Comparison of ENCODE assay signal across 1 cellular context in genomic region chr20:3204124-3204794, GRCh38.
TF ChIP-seq lines count a peak whose summit lies in the region.

Gene DDRGK1 (minus strand): TSS chr20:3204682. CDS start chr20:3204627, 55 bp downstream.

TF ChIP-seq in HepG2, 621 proteins besides CTCF, POLR2A, EP300 and RAD21 (continued from another document):
- TF ChIP-seq POGK (CRISPR knock-in tag; conservative IDR thresholded peaks at IDR 0.05) (peak; percentile 94), GTF3A (CRISPR knock-in tag; conservative IDR thresholded peaks at IDR 0.05) (peak; percentile 96), FOXK2 (IDR thresholded peaks at IDR 0.05) (no peak), RFX1 (IDR thresholded peaks at IDR 0.05) (no peak), ZNF275 (CRISPR knock-in tag; IDR thresholded peaks at IDR 0.05; ENCODE audit: borderline replicate concordance) (peak; percentile 93; the same call in 1 of the 2 replicates), SALL2 (CRISPR knock-in tag; IDR thresholded peaks at IDR 0.05) (peak; percentile 88), ZSCAN9 (CRISPR knock-in tag; IDR thresholded peaks at IDR 0.05; ENCODE audit: borderline replicate concordance) (peak; percentile 79; the same call in 1 of the 2 replicates), CREB1 (IDR thresholded peaks at IDR 0.05) (peak; percentile 57; the same call in 1 of the 2 replicates), CREB1 (CRISPR knock-in tag; IDR thresholded peaks at IDR 0.05) (no peak), JDP2 (CRISPR knock-in tag; IDR thresholded peaks at IDR 0.05; ENCODE audit: borderline replicate concordance) (no peak), LBX2 (CRISPR knock-in tag; IDR thresholded peaks at IDR 0.05; ENCODE audit: borderline replicate concordance) (peak; percentile 95)
